Comparison of ENCODE assay signal across 1 cellular context in genomic region chr4:105191621-105192210, GRCh38.
TF ChIP-seq lines count a peak whose summit lies in the region.

No MANE protein-coding gene starts in this region.

TF ChIP-seq in GM12878, 131 proteins besides CTCF, POLR2A, EP300 and RAD21 (continued from another document and continues in another):
- TF ChIP-seq PRDM15 (CRISPR knock-in tag; IDR thresholded peaks at IDR 0.05), result no peak
- TF ChIP-seq SREBF1 (IDR thresholded peaks at IDR 0.05; ENCODE audit: low read length), result peak; percentile 52
- no peak for TF ChIP-seq CHD1 (IDR thresholded peaks at IDR 0.05; ENCODE audit: low read depth, low read length)
- no peak for TF ChIP-seq PKNOX1 (IDR thresholded peaks at IDR 0.05)
- TF ChIP-seq SIX5 (IDR thresholded peaks at IDR 0.05; ENCODE audit: low read depth, low read length, severe bottlenecking), result peak; percentile 10
- no peak for TF ChIP-seq PAX8 (IDR thresholded peaks at IDR 0.05)
- TF ChIP-seq SMARCA5 (IDR thresholded peaks at IDR 0.05), result no peak
- no peak for TF ChIP-seq ZNF592 (IDR thresholded peaks at IDR 0.05)
- peak; percentile 85 for TF ChIP-seq JUNB (IDR thresholded peaks at IDR 0.05)
- peak; percentile 59; the same call in 1 of the 2 replicates for TF ChIP-seq RCOR1 (conservative IDR thresholded peaks at IDR 0.05; ENCODE audit: low read depth, low read length)
- no peak for TF ChIP-seq USF1 (IDR thresholded peaks at IDR 0.05; ENCODE audit: borderline replicate concordance, extremely low read length, insufficient read depth, low read depth, low read length)
- TF ChIP-seq MTA3 (IDR thresholded peaks at IDR 0.05; ENCODE audit: borderline replicate concordance, low read length), result peak; percentile 86; the same call in 1 of the 2 replicates
- no peak for TF ChIP-seq HDGF (IDR thresholded peaks at IDR 0.05)
- TF ChIP-seq HDAC2 (IDR thresholded peaks at IDR 0.05), result no peak
- no peak for TF ChIP-seq SUPT20H (IDR thresholded peaks at IDR 0.05; ENCODE audit: borderline replicate concordance, control insufficient read depth, low read depth, low read length)
- no peak for TF ChIP-seq SUZ12 (IDR thresholded peaks at IDR 0.05; ENCODE audit: unreplicated experiment)
- no peak for TF ChIP-seq ZBTB33 (IDR thresholded peaks at IDR 0.05)
- 0 out of 2 replicates have a peak, but pooled peaks have one; percentile 20 for TF ChIP-seq PAX5 (IDR thresholded peaks at IDR 0.05; ENCODE audit: borderline replicate concordance, low read depth, low read length)
- peak; percentile 44 for TF ChIP-seq GABPA (IDR thresholded peaks at IDR 0.05; ENCODE audit: low read depth)
- peak; percentile 45; the same call in 1 of the 2 replicates for TF ChIP-seq GATAD2B (conservative IDR thresholded peaks at IDR 0.05; ENCODE audit: low read depth)
- TF ChIP-seq BACH1 (IDR thresholded peaks at IDR 0.05; ENCODE audit: borderline replicate concordance), result peak; percentile 23; the same call in 1 of the 2 replicates
- TF ChIP-seq BCL3 (IDR thresholded peaks at IDR 0.05; ENCODE audit: borderline replicate concordance, insufficient read depth, low read depth, low read length, poor library complexity, severe bottlenecking), result peak; percentile 89
- no peak for TF ChIP-seq YBX1 (IDR thresholded peaks at IDR 0.05)
- TF ChIP-seq TCF12 (IDR thresholded peaks at IDR 0.05; ENCODE audit: low read depth, low read length), result no peak
- TF ChIP-seq SIN3A (IDR thresholded peaks at IDR 0.05; ENCODE audit: low read depth, low read length), result no peak
- TF ChIP-seq SP1 (IDR thresholded peaks at IDR 0.05; ENCODE audit: low read depth, low read length), result no peak
- peak; percentile 14 for TF ChIP-seq CUX1 (IDR thresholded peaks at IDR 0.05; ENCODE audit: insufficient replicate concordance, low read depth, low read length)
- peak; percentile 43; the same call in 1 of the 2 replicates for TF ChIP-seq NBN (IDR thresholded peaks at IDR 0.05)
- no peak for TF ChIP-seq STAT1 (conservative IDR thresholded peaks at IDR 0.05)
- TF ChIP-seq EZH2 (IDR thresholded peaks at IDR 0.05; ENCODE audit: borderline replicate concordance, control insufficient read depth, low read depth, low read length), result no peak
- no peak for TF ChIP-seq ATF3 (IDR thresholded peaks at IDR 0.05; ENCODE audit: borderline replicate concordance, extremely low read depth, low read depth, low read length)
- no peak for TF ChIP-seq ZNF207 (IDR thresholded peaks at IDR 0.05; ENCODE audit: borderline replicate concordance)
- TF ChIP-seq NKRF (conservative IDR thresholded peaks at IDR 0.05), result no peak
- no peak for TF ChIP-seq STAT3 (IDR thresholded peaks at IDR 0.05; ENCODE audit: low read depth, low read length)
- TF ChIP-seq HCFC1 (IDR thresholded peaks at IDR 0.05; ENCODE audit: low read length), result no peak
- TF ChIP-seq CREB1 (IDR thresholded peaks at IDR 0.05; ENCODE audit: low read depth), result no peak; the same call in 1 of the 2 replicates
- peak; percentile 98 for TF ChIP-seq FOXM1 (IDR thresholded peaks at IDR 0.05; ENCODE audit: low read depth, low read length)
- no peak for TF ChIP-seq BMI1 (IDR thresholded peaks at IDR 0.05; ENCODE audit: borderline replicate concordance)
- no peak for TF ChIP-seq CHD4 (IDR thresholded peaks at IDR 0.05)
- peak; percentile 87 for TF ChIP-seq PML (IDR thresholded peaks at IDR 0.05; ENCODE audit: low read length)
- TF ChIP-seq TCF7 (IDR thresholded peaks at IDR 0.05; ENCODE audit: borderline replicate concordance), result peak; percentile 30; the same call in 1 of the 2 replicates
- TF ChIP-seq KAT2A (conservative IDR thresholded peaks at IDR 0.05; ENCODE audit: control insufficient read depth, low read depth, low read length), result no peak
